Comparison of ENCODE assay signal across 1 cellular context in the genomic region with DNA sequence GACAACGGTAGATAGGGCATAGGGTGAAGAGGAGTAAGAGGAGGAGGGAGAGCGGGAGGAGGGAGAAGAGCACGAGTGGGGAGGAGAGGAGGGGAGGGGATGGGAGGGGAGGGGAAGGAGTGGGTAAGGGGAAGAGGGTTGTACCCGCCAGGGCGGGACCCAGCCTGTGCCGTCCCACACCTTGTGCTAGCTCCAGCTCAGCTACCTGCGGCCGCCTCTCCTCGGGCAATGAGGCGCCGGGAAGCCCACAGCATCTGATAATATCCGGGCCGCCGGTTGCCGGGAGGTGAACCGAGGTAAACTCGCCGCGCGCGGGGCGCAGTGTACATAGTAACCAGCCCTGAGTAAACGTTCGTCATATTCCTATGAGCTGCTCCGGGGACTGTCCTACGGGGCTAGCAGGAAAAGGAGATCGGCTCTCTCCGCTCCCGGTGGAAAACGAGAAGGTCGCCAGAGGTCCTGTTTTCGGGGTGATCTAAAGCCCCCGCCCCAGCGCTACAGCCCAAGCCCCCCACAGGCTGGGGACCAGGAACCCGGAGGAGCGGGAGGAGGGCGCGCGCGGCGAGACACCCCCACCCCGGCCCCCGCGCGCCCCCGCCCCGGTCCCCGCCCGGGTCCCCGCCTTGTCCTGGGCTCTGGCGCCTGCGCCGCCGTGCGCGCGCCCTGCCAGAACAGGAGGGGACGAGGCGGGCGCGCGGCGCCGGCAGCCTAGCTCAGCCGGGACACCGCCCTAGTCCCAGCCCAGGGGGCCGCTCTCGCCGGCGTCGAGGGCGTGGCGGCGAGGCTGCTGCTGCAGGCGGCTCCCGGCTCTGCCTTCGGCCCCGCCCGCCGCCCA.
TF ChIP-seq lines count a peak whose summit lies in the region.

RCAN3 (plus strand) TSS at position 669 of the 835 bp plus-strand sequence. CDS start 11,537 bp downstream, outside the sequence.

TF ChIP-seq in K562, 482 proteins besides CTCF, POLR2A, EP300 and RAD21 (continued from another document and continues in another):
- TF ChIP-seq ZNF609 (CRISPR knock-in tag; IDR thresholded peaks at IDR 0.05; ENCODE audit: borderline replicate concordance) (no peak), TEAD1 (CRISPR knock-in tag; IDR thresholded peaks at IDR 0.05) (no peak), XRCC4 (IDR thresholded peaks at IDR 0.05; ENCODE audit: extremely low read depth, insufficient read depth, insufficient read length) (no peak), ELK1 (CRISPR knock-in tag; IDR thresholded peaks at IDR 0.05) (no peak), MITF (IDR thresholded peaks at IDR 0.05) (no peak), CREB3L1 (IDR thresholded peaks at IDR 0.05; ENCODE audit: borderline replicate concordance, low read depth) (no peak), MAX (CRISPR knock-in tag; IDR thresholded peaks at IDR 0.05) (no peak), TAF9B (IDR thresholded peaks at IDR 0.05; ENCODE audit: partially characterized antibody) (no peak), ZNF133 (CRISPR knock-in tag; IDR thresholded peaks at IDR 0.05) (no peak), NR2F6 (CRISPR knock-in tag; IDR thresholded peaks at IDR 0.05) (no peak), ZNF277 (CRISPR knock-in tag; IDR thresholded peaks at IDR 0.05; ENCODE audit: borderline replicate concordance) (no peak), SMARCA5 (IDR thresholded peaks at IDR 0.05) (no peak), TOE1 (IDR thresholded peaks at IDR 0.05; ENCODE audit: borderline replicate concordance) (0 out of 2 replicates have a peak, but pooled peaks have one; percentile 16), TOE1 (CRISPR knock-in tag; IDR thresholded peaks at IDR 0.05; ENCODE audit: borderline replicate concordance, low read depth) (no peak), ELK3 (CRISPR knock-in tag; IDR thresholded peaks at IDR 0.05) (no peak), ETS1 (conservative IDR thresholded peaks at IDR 0.05; ENCODE audit: control insufficient read depth, low read depth, low read length) (peak; percentile 26; the same call in 1 of the 2 replicates), DLX4 (CRISPR knock-in tag; IDR thresholded peaks at IDR 0.05) (no peak), E2F3 (CRISPR knock-in tag; IDR thresholded peaks at IDR 0.05) (no peak), ZNF766 (CRISPR knock-in tag; conservative IDR thresholded peaks at IDR 0.05) (no peak), TSHZ1 (CRISPR knock-in tag; IDR thresholded peaks at IDR 0.05) (no peak), TGIF2 (CRISPR knock-in tag; IDR thresholded peaks at IDR 0.05) (no peak), DNMT1 (IDR thresholded peaks at IDR 0.05) (no peak)
- TF ChIP-seq, protein P1, sequence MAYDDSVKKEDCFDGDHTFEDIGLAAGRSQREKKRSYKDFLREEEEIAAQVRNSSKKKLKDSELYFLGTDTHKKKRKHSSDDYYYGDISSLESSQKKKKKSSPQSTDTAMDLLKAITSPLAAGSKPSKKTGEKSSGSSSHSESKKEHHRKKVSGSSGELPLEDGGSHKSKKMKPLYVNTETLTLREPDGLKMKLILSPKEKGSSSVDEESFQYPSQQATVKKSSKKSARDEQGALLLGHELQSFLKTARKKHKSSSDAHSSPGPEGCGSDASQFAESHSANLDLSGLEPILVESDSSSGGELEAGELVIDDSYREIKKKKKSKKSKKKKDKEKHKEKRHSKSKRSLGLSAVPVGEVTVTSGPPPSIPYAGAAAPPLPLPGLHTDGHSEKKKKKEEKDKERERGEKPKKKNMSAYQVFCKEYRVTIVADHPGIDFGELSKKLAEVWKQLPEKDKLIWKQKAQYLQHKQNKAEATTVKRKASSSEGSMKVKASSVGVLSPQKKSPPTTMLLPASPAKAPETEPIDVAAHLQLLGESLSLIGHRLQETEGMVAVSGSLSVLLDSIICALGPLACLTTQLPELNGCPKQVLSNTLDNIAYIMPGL (CRISPR knock-in tag; IDR thresholded peaks at IDR 0.05): no peak
